In genomic region chr11:116691779-116692178, GRCh38 we compare ENCODE assay signal across 7 cellular contexts.
DNase-seq lines count a peak whose midpoint lies in the region; ATAC-seq and TF ChIP-seq lines count a peak whose summit lies in the region.

No MANE protein-coding gene starts in this region.

- H3K4me3 ChIP-seq in GM12875 (ENCODE audit: low read depth, low read length) (no peak overlapping the region), Peyer's patch (no peak overlapping the region), heart left ventricle (no peak overlapping the region)

- H3K27me3 ChIP-seq in Peyer's patch: no peaks in the 10 kb centered on the region
- peaks cover 0 to 17% (median 4%) of the 10 kb centered on the region in 9 donors for H3K27me3 ChIP-seq in heart left ventricle

- H3K9me3 ChIP-seq in Peyer's patch: no peaks in the 10 kb centered on the region
- H3K9me3 ChIP-seq in heart left ventricle: no peaks in the 10 kb centered on the region

- TF ChIP-seq CTCF in GM12875 (IDR thresholded peaks at IDR 0.05; ENCODE audit: borderline replicate concordance, insufficient read depth, low read depth, low read length) (peak; percentile 92), Peyer's patch (IDR thresholded peaks at IDR 0.05) (peak; percentile 50 to 83 (median 80)), heart left ventricle (IDR thresholded peaks at IDR 0.05) (peak; percentile 59 to 80 (median 72))

- DNase-seq in HPDE6-E6E7 (ENCODE audit: extremely low spot score) (peak; percentile 73), Peyer's patch (peak; percentile 30 to 70 (median 63)), heart left ventricle (peak in 2 of 5 donors; percentile 30 to 58), sciatic nerve (ENCODE audit: low spot score) (peak; percentile 69)
- peak; percentile 80 for DNase-seq in activated effector memory CD4-positive, alpha-beta T cell treated with anti-CD3 and anti-CD28 coated beads, Interleukin-2, amount 50 U/mL, for 16 hours

- intact Hi-C loops in heart left ventricle (cut with DNase I): loop anchor here in 5 of 10 donors (2.0 to 10.0 kb wide), 7 partner anchors 234 to 1957 kb away; no protein-coding TSS in a partner anchor
- intact Hi-C loops in sciatic nerve (cut with DNase I): no loop called here

- ATAC-seq in heart left ventricle: peak in 3 of 4 donors; percentile 27 to 73 (median 46)
- peak; percentile 58 for ATAC-seq in sciatic nerve
- no peak for ATAC-seq in HG02970 (IDR thresholded peaks at IDR 0.05; ENCODE audit: low FRiP score, unreplicated experiment)

- H3K36me3 ChIP-seq in Peyer's patch (no peaks in the 10 kb centered on the region), heart left ventricle (no peaks in the 10 kb centered on the region)

- TF ChIP-seq POLR2A in Peyer's patch (IDR thresholded peaks at IDR 0.05): no peak
- no peak for TF ChIP-seq POLR2A in heart left ventricle (IDR thresholded peaks at IDR 0.05)

- 15 to 17% (median 15%) methylated on average over 9 of the region's 9 CpGs for WGBS in heart left ventricle, 4 donors

- no peaks in the 10 kb centered on the region for H3K4me1 ChIP-seq in Peyer's patch
- no peaks in the 10 kb centered on the region for H3K4me1 ChIP-seq in heart left ventricle

- no peak overlapping the region for H3K27ac ChIP-seq in Peyer's patch
- no peak overlapping the region for H3K27ac ChIP-seq in heart left ventricle
